12 cellular contexts compared by ENCODE assay signal in genomic region chr1:15406911-15407559, GRCh38. TPM values are rescaled to one million over a fixed set of nuclear protein-coding genes. Genes with fewer than 3 reads are reported as not detected.
DNase-seq lines count a peak whose midpoint lies in the region; TF ChIP-seq lines count a peak whose summit lies in the region.
"Had no signal": no experiment of that assay in that cellular context is flagged by ENCODE, and none has a peak within 500 bp of the region (broad histone marks: within the 10 kb centered on the region; RNA-seq: fewer than 3 reads in every experiment).

No MANE protein-coding gene starts in this region.

- H3K4me1 ChIP-seq in ascending aorta, result peaks cover 10 to 31% of the 10 kb centered on the region in 2 donors
- H3K4me1 ChIP-seq in right atrium auricular region, result peaks cover 0 to 31% of the 10 kb centered on the region in 2 donors
- H3K4me1 ChIP-seq in stomach, result peaks cover 20 to 36% (median 28%) of the 10 kb centered on the region in 4 donors
- peaks cover 2% of the 10 kb centered on the region for H3K4me1 ChIP-seq in PC-9 (replicated peaks; ENCODE audit: insufficient read depth)

- no peak overlapping the region for H2AFZ ChIP-seq in PC-9

- no TSS peak for BruUV-seq in PC-9 (replicated peaks; lab: Mats Ljungman, UMichigan)

- no peak overlapping the region for H3K4me2 ChIP-seq in PC-9

- CTCF ChIA-PET in PC-9 (lab: Charles Lee), result no interaction called here

- peaks cover 9% of the 10 kb centered on the region; the same call in 1 of the 2 replicates for H3F3A ChIP-seq in PC-9 (ENCODE audit: insufficient read depth, low read depth)

- H3K79me2 ChIP-seq in PC-9 (ENCODE audit: low read depth), result peaks cover 21% of the 10 kb centered on the region

- H3K4me3 ChIP-seq in ascending aorta (no peak overlapping the region), right atrium auricular region (no peak overlapping the region), stomach (no peak overlapping the region), PC-9 (no peak overlapping the region)

- no peak for TF ChIP-seq EP300 in stomach (IDR thresholded peaks at IDR 0.05)

- 51 to 73% (median 56%) methylated on average over 7 of the region's 7 CpGs for WGBS in stomach, 5 donors

- H4K20me1 ChIP-seq in PC-9 (ENCODE audit: insufficient read depth), result peaks cover 6% of the 10 kb centered on the region

- H3K27ac ChIP-seq in ascending aorta, result peak overlapping the region; percentile 64 to 68
- peak overlapping the region in 1 of 2 donors; percentile 34 for H3K27ac ChIP-seq in right atrium auricular region
- peak overlapping the region in 3 of 5 donors; percentile 40 to 67 (median 65) for H3K27ac ChIP-seq in stomach
- H3K27ac ChIP-seq in PC-9, result no peak overlapping the region

- no peaks in the 10 kb centered on the region for H3K9me2 ChIP-seq in PC-9 (ENCODE audit: insufficient read depth)

- no peak for TF ChIP-seq POLR2A in stomach (IDR thresholded peaks at IDR 0.05)

- H3K9me3 ChIP-seq in ascending aorta (no peaks in the 10 kb centered on the region), right atrium auricular region (no peaks in the 10 kb centered on the region), stomach (no peaks in the 10 kb centered on the region), PC-9 (ENCODE audit: insufficient read depth, low read depth) (no peaks in the 10 kb centered on the region)

- TF ChIP-seq CTCF in ascending aorta (IDR thresholded peaks at IDR 0.05) (no peak), right atrium auricular region (IDR thresholded peaks at IDR 0.05) (no peak), stomach (IDR thresholded peaks at IDR 0.05) (no peak), PC-9 (conservative IDR thresholded peaks at IDR 0.05) (no peak)

- DNase-seq in GM04503 (ENCODE audit: low read depth), result peak; percentile 85
- DNase-seq in ascending aorta (ENCODE audit: low spot score in 2 of 2), result peak in 1 of 2 donors; percentile 86
- DNase-seq in right atrium auricular region (ENCODE audit: low spot score), result peak; percentile 85
- no peak for DNase-seq in stomach
- DNase-seq in NOMO-1 treated with dmso at 0.1 percent for 144 hours (lab: John Stamatoyannopoulos, UW; ENCODE audit: unreplicated experiment), result no peak
- no peak for DNase-seq in PC-9
- no peak for DNase-seq in NOMO-1 treated with DMSO at 0.1 percent for 48 hours (lab: John Stamatoyannopoulos, UW; ENCODE audit: unreplicated experiment)
- DNase-seq in DMS79 treated with DMSO at 0.1 percent for 48 hours (lab: John Stamatoyannopoulos, UW), result no peak
- DNase-seq: NCI-H1436 treated with DMSO at 0.1 percent for 48 hours had no signal

- intact Hi-C loops in ascending aorta (cut with DNase I) (loop anchor here (5.0 to 10.0 kb wide), 2 partner anchors 35 to 252 kb away; partner anchors contain the start of gene TMEM51), stomach (cut with DNase I; ENCODE audit: low total_unique reads) (no loop called here), PC-9 (cut with micrococcal nuclease; ENCODE audit: unreplicated experiment) (no loop called here)

- H3K27me3 ChIP-seq in ascending aorta (no peaks in the 10 kb centered on the region), right atrium auricular region (no peaks in the 10 kb centered on the region), stomach (no peaks in the 10 kb centered on the region), PC-9 (ENCODE audit: insufficient read depth, low read depth) (no peaks in the 10 kb centered on the region)

- POLR2A ChIA-PET in PC-9 (lab: Charles Lee; ENCODE audit: unreplicated experiment), result no interaction called here

- H3K36me3 ChIP-seq in ascending aorta (no peaks in the 10 kb centered on the region), right atrium auricular region (no peaks in the 10 kb centered on the region), stomach (no peaks in the 10 kb centered on the region), PC-9 (ENCODE audit: low read depth) (no peaks in the 10 kb centered on the region)

RNA-seq across cellular contexts. Expression of gene EFHD2, which starts 2.7 kb away (rescaled TPM):
- 116 TPM for total RNA-seq in ascending aorta
- 10 to 100 TPM; 13.7 to 23.9 TPM for total RNA-seq in right atrium auricular region
- 100 to 1,000 TPM in 2 of 5 donors, 10 to 100 TPM in 3; 36.2 to 191 (median 67.0) TPM for total RNA-seq in stomach
- polyA plus RNA-seq in stomach, result 100 to 1,000 TPM in 2 of 3 donors, 10 to 100 TPM in 1; 64.5 to 169 (median 101) TPM
- 129 and 160 TPM in 2 replicates for total RNA-seq in PC-9 (2021)

RNA-seq across cellular contexts. Expression of gene CTRC, which starts 31.2 kb away (rescaled TPM):
- not detected for total RNA-seq in ascending aorta
- total RNA-seq in right atrium auricular region, result not detected
- not detected for total RNA-seq in stomach
- 1 to 10 TPM in 2 of 3 donors, under 1 TPM in 1; 0.88 to 9.8 (median 3.2) TPM for polyA plus RNA-seq in stomach
- not detected in 2 replicates for total RNA-seq in PC-9 (2021)
- total RNA-seq: activated CD8-positive, alpha-beta memory T cell treated with anti-CD3 and anti-CD28 coated beads for 36 hours; dermis microvascular lymphatic vessel endothelial cell; SK-MEL-5 had no signal

RNA-seq across cellular contexts. Expression of gene CELA2A, which starts 49.5 kb away (rescaled TPM):
- total RNA-seq in ascending aorta, result not detected
- total RNA-seq in right atrium auricular region, result not detected
- total RNA-seq in stomach, result under 1 TPM in 1 of 5 donors, not detected in 4; 0.55 TPM
- 1 to 10 TPM in 2 of 3 donors, under 1 TPM in 1; 0.43 to 3.1 (median 1.6) TPM for polyA plus RNA-seq in stomach
- total RNA-seq in PC-9 (2021), result not detected in 2 replicates
- total RNA-seq: activated CD8-positive, alpha-beta memory T cell treated with anti-CD3 and anti-CD28 coated beads for 36 hours; dermis microvascular lymphatic vessel endothelial cell; SK-MEL-5 had no signal

Comparison
In these comparisons a context has a peak if more than half of its experiments do, and no peak if none do; other contexts are left out.
1. DNase-seq: peak in GM04503 (single experiment) and right atrium auricular region (single experiment); none in stomach (single experiment), NOMO-1 treated with dmso at 0.1 percent for 144 hours (single experiment), PC-9 (0 of 2), NOMO-1 treated with DMSO at 0.1 percent for 48 hours (single experiment) and DMS79 treated with DMSO at 0.1 percent for 48 hours (single experiment).